14 cellular contexts compared by ENCODE assay signal in genomic region chr5:108753877-108754276, GRCh38. TPM values are rescaled to one million over a fixed set of nuclear protein-coding genes. Genes with fewer than 3 reads are reported as not detected.
A peak's percentile ranks its signal among the peaks of the same experiment; 100 is the strongest.
DNase-seq lines count a peak whose midpoint lies in the region; ATAC-seq, FAIRE-seq and TF ChIP-seq lines count a peak whose summit lies in the region.
"Had no signal": no experiment of that assay in that cellular context is flagged by ENCODE, and none has a peak within 500 bp of the region (broad histone marks: within the 10 kb centered on the region; RNA-seq: fewer than 3 reads in every experiment).

No MANE protein-coding gene starts in this region.

- DNase-seq in EL = peak; percentile 82
- DNase-seq in HTR-8/SVneo (ENCODE audit: insufficient read length, low spot score) = peak; percentile 26
- no peak for DNase-seq in mesenchymal stem cell
- DNase-seq in GM23338 (ENCODE audit: low spot score) = no peak
- DNase-seq in substantia nigra (lab: John Stamatoyannopoulos, UW) = no peak
- DNase-seq in NCI-H128 (lab: John Stamatoyannopoulos, UW; ENCODE audit: unreplicated experiment) = no peak
- DNase-seq in HuH-7.5 (ENCODE audit: low spot score) = no peak
- DNase-seq: activated CD4-positive, alpha-beta T cell treated with anti-CD3 and anti-CD28 coated beads for 1 hour; activated T-cell treated with anti-CD3 and anti-CD28 coated beads, Interleukin-2, amount 50 U/mL, for 4 hours; amygdala; GOT3; NK-92 treated with Interleukin-12 subunit alpha and Interleukin-12 subunit beta, amount 100 ng/mL, for 24 hours had no signal

- H3K79me1 ChIP-seq in mesenchymal stem cell (replicated peaks; ENCODE audit: low read length, poor library complexity, severe bottlenecking) = peaks cover 10% of the 10 kb centered on the region

- no peak for FAIRE-seq in HTR-8/SVneo (lab: Jason Lieb, UNC)

- H3K4me3 ChIP-seq in mesenchymal stem cell (ENCODE audit: insufficient read depth in 1 of 2, low read depth in 1 of 2, low read length in 2 of 2) = peak overlapping the region in 1 of 2 experiments; percentile 20
- H3K4me3 ChIP-seq in GM23338 = no peak overlapping the region

- H3K9me3 Mint-ChIP-seq in brain = peaks cover 0 to 11% (median 5%) of the 10 kb centered on the region in 5 experiments
- H3K9me3 Mint-ChIP-seq in GM23338 = no peaks in the 10 kb centered on the region
- H3K9me3 Mint-ChIP-seq: activated T-cell treated with anti-CD3 and anti-CD28 coated beads, Interleukin-2, amount 50 U/mL, for 4 hours had no signal

- WGBS in mesenchymal stem cell = 83% methylated on average over 6 of the region's 6 CpGs

- no peak overlapping the region for H2BK15ac ChIP-seq in mesenchymal stem cell (ENCODE audit: low read depth, poor library complexity, severe bottlenecking)

- H3K9me2 ChIP-seq in GM23338 (ENCODE audit: insufficient read depth) = no peaks in the 10 kb centered on the region

- peaks cover 4% of the 10 kb centered on the region for H3K27me3 Mint-ChIP-seq in brain
- H3K27me3 Mint-ChIP-seq in GM23338 (ENCODE audit: insufficient read depth, low read depth, poor library complexity) = peaks cover 2% of the 10 kb centered on the region

- H3F3A ChIP-seq in GM23338 (replicated peaks; ENCODE audit: low read depth) = no peaks in the 10 kb centered on the region

- TF ChIP-seq CTCF in brain (conservative IDR thresholded peaks at IDR 0.05) (no peak), GM23338 (conservative IDR thresholded peaks at IDR 0.05; ENCODE audit: low read depth in 2 of 2) (no peak)

- peaks cover 20% of the 10 kb centered on the region for H3K36me3 Mint-ChIP-seq in brain
- no peaks in the 10 kb centered on the region for H3K36me3 Mint-ChIP-seq in GM23338 (ENCODE audit: low read depth)

- no peak overlapping the region for H4K8ac ChIP-seq in mesenchymal stem cell (ENCODE audit: low read length)

- peaks cover 47% of the 10 kb centered on the region for H3K4me1 Mint-ChIP-seq in brain
- peaks cover 2% of the 10 kb centered on the region; the same call in 1 of the 3 replicates for H3K4me1 Mint-ChIP-seq in GM23338

- H3K4me1 ChIP-seq in mesenchymal stem cell (ENCODE audit: control insufficient read depth, insufficient read depth, low read depth, low read length) (no peaks in the 10 kb centered on the region), GM23338 (ENCODE audit: insufficient read depth) (peaks cover 7% of the 10 kb centered on the region; the same call in 1 of the 2 replicates)

- no peak overlapping the region for H2BK120ac ChIP-seq in mesenchymal stem cell (ENCODE audit: low read depth, low read length)

- H3K4me3 Mint-ChIP-seq in brain = peak overlapping the region in 2 of 5 experiments; percentile 30 to 64
- no peak overlapping the region for H3K4me3 Mint-ChIP-seq in GM23338
- H3K4me3 Mint-ChIP-seq: activated T-cell treated with anti-CD3 and anti-CD28 coated beads, Interleukin-2, amount 50 U/mL, for 4 hours had no signal

- no peak overlapping the region for H4K91ac ChIP-seq in mesenchymal stem cell (ENCODE audit: low read length)

- H3K36me3 ChIP-seq in mesenchymal stem cell (ENCODE audit: control insufficient read depth in 1 of 2, insufficient read depth in 2 of 2, low read depth in 1 of 2, low read length in 2 of 2) = no peaks in the 10 kb centered on the region
- H3K36me3 ChIP-seq in GM23338 (ENCODE audit: insufficient read depth) = no peaks in the 10 kb centered on the region

- H3K4ac ChIP-seq in mesenchymal stem cell (ENCODE audit: low read depth in 1 of 2, low read length in 2 of 2) = no peak overlapping the region

- no peak overlapping the region for H3K23ac ChIP-seq in mesenchymal stem cell (ENCODE audit: low read length in 2 of 2)

- H3K18ac ChIP-seq in mesenchymal stem cell (ENCODE audit: low read depth in 1 of 2, low read length in 2 of 2) = no peak overlapping the region

- H2AFZ ChIP-seq in mesenchymal stem cell (ENCODE audit: low read depth, low read length) (no peak overlapping the region), GM23338 (no peak overlapping the region)

- H2BK5ac ChIP-seq in mesenchymal stem cell (ENCODE audit: low read depth, low read length, poor library complexity, severe bottlenecking) = no peak overlapping the region

- no peak overlapping the region for H3K14ac ChIP-seq in mesenchymal stem cell (ENCODE audit: low read length in 2 of 2)

- H3K4me2 ChIP-seq in mesenchymal stem cell (ENCODE audit: low read length, poor library complexity, severe bottlenecking) (no peak overlapping the region), GM23338 (no peak overlapping the region)

- peaks cover 59% of the 10 kb centered on the region for H3K79me2 ChIP-seq in GM23338 (replicated peaks; ENCODE audit: insufficient read depth)

- H3K27ac ChIP-seq in mesenchymal stem cell (ENCODE audit: low read length, poor library complexity, severe bottlenecking) (no peak overlapping the region), GM23338 (ENCODE audit: low read depth) (no peak overlapping the region), substantia nigra (ENCODE audit: low read depth, low read length, poor library complexity, severe bottlenecking) (no peak overlapping the region)
- H3K27ac ChIP-seq: C4-2B had no signal

- H3K9ac ChIP-seq in mesenchymal stem cell (ENCODE audit: low read length) = peak overlapping the region; percentile 87

- no peak overlapping the region for H2BK12ac ChIP-seq in mesenchymal stem cell (ENCODE audit: low read length in 2 of 2)

- no peaks in the 10 kb centered on the region for H3K27me3 ChIP-seq in mesenchymal stem cell (ENCODE audit: control insufficient read depth in 1 of 2, insufficient read depth in 1 of 2, low read length in 2 of 2)
- H3K27me3 ChIP-seq in GM23338 (ENCODE audit: insufficient read depth) = no peaks in the 10 kb centered on the region

- H4K20me1 ChIP-seq in GM23338 (replicated peaks; ENCODE audit: insufficient read depth) = no peaks in the 10 kb centered on the region

- ATAC-seq in GM23338 = no peak
- ATAC-seq: activated T-cell treated with anti-CD3 and anti-CD28 coated beads, Interleukin-2, amount 50 U/mL, for 4 hours had no signal

- peak overlapping the region in 3 of 5 experiments; percentile 9 to 70 (median 34) for H3K27ac Mint-ChIP-seq in brain
- H3K27ac Mint-ChIP-seq in GM23338 = no peak overlapping the region

- no peak overlapping the region for H2AK5ac ChIP-seq in mesenchymal stem cell (ENCODE audit: low read length, severe bottlenecking)

- H3K9me3 ChIP-seq in mesenchymal stem cell (ENCODE audit: control insufficient read depth, low read length) = no peaks in the 10 kb centered on the region

TF ChIP-seq in GM23338, 12 proteins besides CTCF, POLR2A, EP300 and RAD21 (continues in another document):
- TF ChIP-seq POLR2AphosphoS5 (IDR thresholded peaks at IDR 0.05; ENCODE audit: low read depth) = no peak
- TF ChIP-seq STAT1 (IDR thresholded peaks at IDR 0.05; ENCODE audit: unreplicated experiment) = no peak
- no peak for TF ChIP-seq NANOG (IDR thresholded peaks at IDR 0.05; ENCODE audit: borderline replicate concordance)
- TF ChIP-seq REST (IDR thresholded peaks at IDR 0.05; ENCODE audit: unreplicated experiment) = no peak

RNA-seq across cellular contexts. Expression of gene FER, which starts 6.2 kb away (rescaled TPM):
- polyA plus RNA-seq in brain (ENCODE audit: insufficient read depth, low read depth, low replicate concordance) (1.8 TPM), GM23338 (2016; fragmentation: Nextera tagmentation; extraction: Ambion mirVana) (23.5 and 34.8 TPM in 2 replicates)
- 11.6 TPM for polyA plus RNA-seq in mesenchymal stem cell (2013, experiment 1 of 2)
- polyA plus RNA-seq in mesenchymal stem cell (2013, experiment 2 of 2) = 9.9 TPM
- total RNA-seq in GM23338 (2014; rRNA removed; shearing (Covaris generic)) = 14.2 and 17.4 TPM in 2 replicates

Comparison
In these comparisons a context has a peak if more than half of its experiments do, and no peak if none do; other contexts are left out.
1. DNase-seq: peak in EL (single experiment) and HTR-8/SVneo (single experiment); none in mesenchymal stem cell (single experiment), GM23338 (single experiment), substantia nigra (0 of 49), NCI-H128 (single experiment) and HuH-7.5 (single experiment).